Comparison of ENCODE assay signal across 1 cellular context in genomic region chr5:140302786-140303639, GRCh38.
TF ChIP-seq lines count a peak whose summit lies in the region.

TSS of gene PFDN1 (minus strand) at chr5:140303101. CDS start at chr5:140303073, 28 bp downstream.

TF ChIP-seq in HepG2, 621 proteins besides CTCF, POLR2A, EP300 and RAD21 (continued from another document and continues in another):
- TF ChIP-seq ZNF574 (CRISPR knock-in tag; IDR thresholded peaks at IDR 0.05) (0 out of 2 replicates have a peak, but pooled peaks have one; percentile 16), MAFG (CRISPR knock-in tag; IDR thresholded peaks at IDR 0.05) (no peak), HOXA3 (CRISPR knock-in tag; IDR thresholded peaks at IDR 0.05) (peak; percentile 43; the same call in 1 of the 2 replicates), ZNF768 (CRISPR knock-in tag; IDR thresholded peaks at IDR 0.05) (no peak), ZNF317 (CRISPR knock-in tag; IDR thresholded peaks at IDR 0.05) (0 out of 2 replicates have a peak, but pooled peaks have one; percentile 16), CCAR2 (optimal IDR thresholded peaks at IDR 0.05; ENCODE audit: low read depth, low read length) (no peak), ATF1 (CRISPR knock-in tag; IDR thresholded peaks at IDR 0.05) (peak; percentile 87), ZNF747 (CRISPR knock-in tag; IDR thresholded peaks at IDR 0.05; ENCODE audit: borderline replicate concordance) (no peak), GATA4 (IDR thresholded peaks at IDR 0.05; ENCODE audit: borderline replicate concordance, low read depth) (peak; percentile 19; the same call in 1 of the 2 replicates), ZNF557 (CRISPR knock-in tag; IDR thresholded peaks at IDR 0.05) (no peak), ZNF3 (CRISPR knock-in tag; IDR thresholded peaks at IDR 0.05) (peak; percentile 77; the same call in 1 of the 2 replicates), ZMYM3 (CRISPR knock-in tag; IDR thresholded peaks at IDR 0.05) (peak; percentile 48; the same call in 1 of the 2 replicates), ZNF350 (CRISPR knock-in tag; IDR thresholded peaks at IDR 0.05; ENCODE audit: borderline replicate concordance, low read depth) (peak; percentile 63; the same call in 1 of the 2 replicates), NRL (CRISPR knock-in tag; IDR thresholded peaks at IDR 0.05; ENCODE audit: borderline replicate concordance) (no peak), ZMYM4 (CRISPR knock-in tag; IDR thresholded peaks at IDR 0.05) (peak; percentile 38), ZSCAN25 (CRISPR knock-in tag; IDR thresholded peaks at IDR 0.05) (peak; percentile 33; the same call in 1 of the 2 replicates), ZNF564 (CRISPR knock-in tag; IDR thresholded peaks at IDR 0.05) (no peak), ELF4 (CRISPR knock-in tag; IDR thresholded peaks at IDR 0.05; ENCODE audit: borderline replicate concordance) (peak; percentile 67; the same call in 1 of the 2 replicates), GATAD1 (CRISPR knock-in tag; IDR thresholded peaks at IDR 0.05) (peak; percentile 94), MAZ (IDR thresholded peaks at IDR 0.05; ENCODE audit: borderline replicate concordance, low read depth, low read length) (no peak), MAZ (CRISPR knock-in tag; IDR thresholded peaks at IDR 0.05; ENCODE audit: low read depth) (peak; percentile 19; the same call in 1 of the 2 replicates), KDM5A (IDR thresholded peaks at IDR 0.05; ENCODE audit: borderline replicate concordance, low read length) (peak; percentile 96), ERF (CRISPR knock-in tag; IDR thresholded peaks at IDR 0.05) (peak; percentile 37; the same call in 1 of the 2 replicates), ZNF605 (CRISPR knock-in tag; IDR thresholded peaks at IDR 0.05) (peak; percentile 71), PHF8 (CRISPR knock-in tag; IDR thresholded peaks at IDR 0.05) (peak; percentile 82), ZNF607 (CRISPR knock-in tag; IDR thresholded peaks at IDR 0.05; ENCODE audit: borderline replicate concordance) (peak; percentile 25; the same call in 1 of the 2 replicates), SALL1 (CRISPR knock-in tag; IDR thresholded peaks at IDR 0.05) (peak; percentile 31; the same call in 1 of the 2 replicates), RBAK (CRISPR knock-in tag; IDR thresholded peaks at IDR 0.05) (no peak), ZBTB20 (CRISPR knock-in tag; IDR thresholded peaks at IDR 0.05; ENCODE audit: borderline replicate concordance, low read depth) (peak; percentile 41; the same call in 1 of the 2 replicates), CENPX (CRISPR knock-in tag; IDR thresholded peaks at IDR 0.05) (no peak), ZNF598 (CRISPR knock-in tag; IDR thresholded peaks at IDR 0.05; ENCODE audit: borderline replicate concordance) (peak; percentile 29; the same call in 1 of the 2 replicates), SIN3A (IDR thresholded peaks at IDR 0.05; ENCODE audit: borderline replicate concordance, low read depth, low read length) (0 out of 2 replicates have a peak, but pooled peaks have one; percentile 21), PHF5A (CRISPR knock-in tag; IDR thresholded peaks at IDR 0.05; ENCODE audit: low read depth, unreplicated experiment) (no peak), HDAC1 (CRISPR knock-in tag; IDR thresholded peaks at IDR 0.05) (peak; percentile 51; the same call in 1 of the 2 replicates), ASH2L (IDR thresholded peaks at IDR 0.05; ENCODE audit: insufficient read length, low read depth, low read length) (peak; percentile 64), KAT8 (CRISPR knock-in tag; IDR thresholded peaks at IDR 0.05) (peak; percentile 83), RNF2 (conservative IDR thresholded peaks at IDR 0.05; ENCODE audit: low read depth) (no peak), YY1 (IDR thresholded peaks at IDR 0.05; ENCODE audit: insufficient read depth, insufficient replicate concordance, low read depth, low read length) (peak; percentile 98), SAP130 (CRISPR knock-in tag; IDR thresholded peaks at IDR 0.05; ENCODE audit: low read depth) (peak; percentile 47), ZNF335 (CRISPR knock-in tag; IDR thresholded peaks at IDR 0.05) (no peak), DRAP1 (CRISPR knock-in tag; IDR thresholded peaks at IDR 0.05) (peak; percentile 80), TBX2 (CRISPR knock-in tag; IDR thresholded peaks at IDR 0.05; ENCODE audit: borderline replicate concordance) (peak; percentile 65), ZNF33B (CRISPR knock-in tag; IDR thresholded peaks at IDR 0.05) (no peak), TAF1 (CRISPR knock-in tag; IDR thresholded peaks at IDR 0.05) (peak; percentile 64), ZNF543 (CRISPR knock-in tag; IDR thresholded peaks at IDR 0.05) (no peak), SMYD3 (CRISPR knock-in tag; IDR thresholded peaks at IDR 0.05) (peak; percentile 57; the same call in 1 of the 2 replicates), ARID5B (CRISPR knock-in tag; IDR thresholded peaks at IDR 0.05) (0 out of 2 replicates have a peak, but pooled peaks have one; percentile 11)
- TF ChIP-seq, protein P1, sequence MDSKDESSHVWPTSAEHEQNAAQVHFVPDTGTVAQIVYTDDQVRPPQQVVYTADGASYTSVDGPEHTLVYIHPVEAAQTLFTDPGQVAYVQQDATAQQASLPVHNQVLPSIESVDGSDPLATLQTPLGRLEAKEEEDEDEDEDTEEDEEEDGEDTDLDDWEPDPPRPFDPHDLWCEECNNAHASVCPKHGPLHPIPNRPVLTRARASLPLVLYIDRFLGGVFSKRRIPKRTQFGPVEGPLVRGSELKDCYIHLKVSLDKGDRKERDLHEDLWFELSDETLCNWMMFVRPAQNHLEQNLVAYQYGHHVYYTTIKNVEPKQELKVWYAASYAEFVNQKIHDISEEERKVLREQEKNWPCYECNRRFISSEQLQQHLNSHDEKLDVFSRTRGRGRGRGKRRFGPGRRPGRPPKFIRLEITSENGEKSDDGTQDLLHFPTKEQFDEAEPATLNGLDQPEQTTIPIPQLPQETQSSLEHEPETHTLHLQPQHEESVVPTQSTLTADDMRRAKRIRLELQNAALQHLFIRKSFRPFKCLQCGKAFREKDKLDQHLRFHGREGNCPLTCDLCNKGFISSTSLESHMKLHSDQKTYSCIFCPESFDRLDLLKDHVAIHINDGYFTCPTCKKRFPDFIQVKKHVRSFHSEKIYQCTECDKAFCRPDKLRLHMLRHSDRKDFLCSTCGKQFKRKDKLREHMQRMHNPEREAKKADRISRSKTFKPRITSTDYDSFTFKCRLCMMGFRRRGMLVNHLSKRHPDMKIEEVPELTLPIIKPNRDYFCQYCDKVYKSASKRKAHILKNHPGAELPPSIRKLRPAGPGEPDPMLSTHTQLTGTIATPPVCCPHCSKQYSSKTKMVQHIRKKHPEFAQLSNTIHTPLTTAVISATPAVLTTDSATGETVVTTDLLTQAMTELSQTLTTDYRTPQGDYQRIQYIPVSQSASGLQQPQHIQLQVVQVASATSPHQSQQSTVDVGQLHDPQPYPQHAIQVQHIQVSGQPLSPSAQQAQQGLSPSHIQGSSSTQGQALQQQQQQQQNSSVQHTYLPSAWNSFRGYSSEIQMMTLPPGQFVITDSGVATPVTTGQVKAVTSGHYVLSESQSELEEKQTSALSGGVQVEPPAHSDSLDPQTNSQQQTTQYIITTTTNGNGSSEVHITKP (CRISPR knock-in tag; IDR thresholded peaks at IDR 0.05; ENCODE audit: low read depth) = 0 out of 2 replicates have a peak, but pooled peaks have one; percentile 11
- TF ChIP-seq, protein P2, sequence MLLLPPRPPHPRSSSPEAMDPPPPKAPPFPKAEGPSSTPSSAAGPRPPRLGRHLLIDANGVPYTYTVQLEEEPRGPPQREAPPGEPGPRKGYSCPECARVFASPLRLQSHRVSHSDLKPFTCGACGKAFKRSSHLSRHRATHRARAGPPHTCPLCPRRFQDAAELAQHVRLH (CRISPR knock-in tag; IDR thresholded peaks at IDR 0.05; ENCODE audit: borderline replicate concordance, low read depth) = peak; percentile 45; the same call in 1 of the 2 replicates
- TF ChIP-seq, protein P3, sequence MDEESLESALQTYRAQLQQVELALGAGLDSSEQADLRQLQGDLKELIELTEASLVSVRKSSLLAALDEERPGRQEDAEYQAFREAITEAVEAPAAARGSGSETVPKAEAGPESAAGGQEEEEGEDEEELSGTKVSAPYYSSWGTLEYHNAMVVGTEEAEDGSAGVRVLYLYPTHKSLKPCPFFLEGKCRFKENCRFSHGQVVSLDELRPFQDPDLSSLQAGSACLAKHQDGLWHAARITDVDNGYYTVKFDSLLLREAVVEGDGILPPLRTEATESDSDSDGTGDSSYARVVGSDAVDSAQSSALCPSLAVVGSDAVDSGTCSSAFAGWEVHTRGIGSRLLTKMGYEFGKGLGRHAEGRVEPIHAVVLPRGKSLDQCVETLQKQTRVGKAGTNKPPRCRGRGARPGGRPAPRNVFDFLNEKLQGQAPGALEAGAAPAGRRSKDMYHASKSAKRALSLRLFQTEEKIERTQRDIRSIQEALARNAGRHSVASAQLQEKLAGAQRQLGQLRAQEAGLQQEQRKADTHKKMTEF (CRISPR knock-in tag; IDR thresholded peaks at IDR 0.05) = peak; percentile 45; the same call in 1 of the 2 replicates
- TF ChIP-seq, protein P4, sequence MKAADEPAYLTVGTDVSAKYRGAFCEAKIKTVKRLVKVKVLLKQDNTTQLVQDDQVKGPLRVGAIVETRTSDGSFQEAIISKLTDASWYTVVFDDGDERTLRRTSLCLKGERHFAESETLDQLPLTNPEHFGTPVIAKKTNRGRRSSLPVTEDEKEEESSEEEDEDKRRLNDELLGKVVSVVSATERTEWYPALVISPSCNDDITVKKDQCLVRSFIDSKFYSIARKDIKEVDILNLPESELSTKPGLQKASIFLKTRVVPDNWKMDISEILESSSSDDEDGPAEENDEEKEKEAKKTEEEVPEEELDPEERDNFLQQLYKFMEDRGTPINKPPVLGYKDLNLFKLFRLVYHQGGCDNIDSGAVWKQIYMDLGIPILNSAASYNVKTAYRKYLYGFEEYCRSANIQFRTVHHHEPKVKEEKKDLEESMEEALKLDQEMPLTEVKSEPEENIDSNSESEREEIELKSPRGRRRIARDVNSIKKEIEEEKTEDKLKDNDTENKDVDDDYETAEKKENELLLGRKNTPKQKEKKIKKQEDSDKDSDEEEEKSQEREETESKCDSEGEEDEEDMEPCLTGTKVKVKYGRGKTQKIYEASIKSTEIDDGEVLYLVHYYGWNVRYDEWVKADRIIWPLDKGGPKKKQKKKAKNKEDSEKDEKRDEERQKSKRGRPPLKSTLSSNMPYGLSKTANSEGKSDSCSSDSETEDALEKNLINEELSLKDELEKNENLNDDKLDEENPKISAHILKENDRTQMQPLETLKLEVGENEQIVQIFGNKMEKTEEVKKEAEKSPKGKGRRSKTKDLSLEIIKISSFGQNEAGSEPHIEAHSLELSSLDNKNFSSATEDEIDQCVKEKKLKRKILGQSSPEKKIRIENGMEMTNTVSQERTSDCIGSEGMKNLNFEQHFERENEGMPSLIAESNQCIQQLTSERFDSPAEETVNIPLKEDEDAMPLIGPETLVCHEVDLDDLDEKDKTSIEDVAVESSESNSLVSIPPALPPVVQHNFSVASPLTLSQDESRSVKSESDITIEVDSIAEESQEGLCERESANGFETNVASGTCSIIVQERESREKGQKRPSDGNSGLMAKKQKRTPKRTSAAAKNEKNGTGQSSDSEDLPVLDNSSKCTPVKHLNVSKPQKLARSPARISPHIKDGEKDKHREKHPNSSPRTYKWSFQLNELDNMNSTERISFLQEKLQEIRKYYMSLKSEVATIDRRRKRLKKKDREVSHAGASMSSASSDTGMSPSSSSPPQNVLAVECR (CRISPR knock-in tag; IDR thresholded peaks at IDR 0.05; ENCODE audit: borderline replicate concordance) = peak; percentile 48; the same call in 1 of the 2 replicates
